In genomic region chr1:5980314-5981008, GRCh38 we compare ENCODE assay signal across 9 cellular contexts. TPM values are rescaled to one million over a fixed set of nuclear protein-coding genes. Genes with fewer than 3 reads are reported as not detected.
DNase-seq lines count a peak whose midpoint lies in the region; ATAC-seq and TF ChIP-seq lines count a peak whose summit lies in the region.
"Had no signal": no experiment of that assay in that cellular context is flagged by ENCODE, and none has a peak within 500 bp of the region (broad histone marks: within the 10 kb centered on the region; RNA-seq: fewer than 3 reads in every experiment).

No MANE protein-coding gene starts in this region.

- no peaks in the 10 kb centered on the region for H3K27me3 ChIP-seq in neural progenitor cell
- H3K27me3 ChIP-seq: upper lobe of left lung had no signal

- no peak overlapping the region for H3K27ac ChIP-seq in neural progenitor cell
- H3K27ac ChIP-seq: upper lobe of left lung had no signal

- H3K9me3 ChIP-seq in neural progenitor cell (ENCODE audit: low read depth), result no peaks in the 10 kb centered on the region
- H3K9me3 ChIP-seq: upper lobe of left lung had no signal

- H3K27me3 Mint-ChIP-seq in endothelial cell (ENCODE audit: unreplicated experiment) (peaks cover 10% of the 10 kb centered on the region), neural progenitor cell (ENCODE audit: insufficient read depth, low read depth) (peaks cover 3% of the 10 kb centered on the region)

- no peaks in the 10 kb centered on the region for H4K20me1 ChIP-seq in neural progenitor cell (ENCODE audit: low read depth)

- H3K4me2 ChIP-seq in neural progenitor cell, result peak overlapping the region; percentile 61

- peak overlapping the region; percentile 55 for H2AFZ ChIP-seq in neural progenitor cell (replicated peaks)

- ATAC-seq in GM18511 (IDR thresholded peaks at IDR 0.05; ENCODE audit: unreplicated experiment), result no peak
- ATAC-seq in GM21576 (IDR thresholded peaks at IDR 0.05; ENCODE audit: unreplicated experiment), result no peak
- ATAC-seq in HG03571 (IDR thresholded peaks at IDR 0.05; ENCODE audit: unreplicated experiment), result no peak

- no peak overlapping the region for H3K4me3 ChIP-seq in neural progenitor cell
- H3K4me3 ChIP-seq: upper lobe of left lung had no signal

- DNase-seq in Daoy (ENCODE audit: low read depth) (peak; percentile 59), NCI-H460 (ENCODE audit: extremely low read depth, low read depth) (peak; percentile 80), endothelial cell (ENCODE audit: low spot score) (peak; percentile 69), neural progenitor cell (ENCODE audit: low spot score) (peak; percentile 84)
- no peak for DNase-seq in effector CD4-positive, alpha-beta T cell
- DNase-seq: upper lobe of left lung had no signal

- no peaks in the 10 kb centered on the region for H3F3A ChIP-seq in neural progenitor cell (ENCODE audit: low read depth)

- H3K9ac ChIP-seq in neural progenitor cell, result no peak overlapping the region

- TF ChIP-seq CTCF in endothelial cell (IDR thresholded peaks at IDR 0.05; ENCODE audit: unreplicated experiment) (peak; percentile 28), neural progenitor cell (IDR thresholded peaks at IDR 0.05) (peak; percentile 56)

- peaks cover 9% of the 10 kb centered on the region for H3K4me1 ChIP-seq in neural progenitor cell

- H3K27ac Mint-ChIP-seq in endothelial cell (ENCODE audit: unreplicated experiment), result no peak overlapping the region
- peak overlapping the region; percentile 65 for H3K27ac Mint-ChIP-seq in neural progenitor cell

- H3K79me2 ChIP-seq in neural progenitor cell (ENCODE audit: low read depth), result no peaks in the 10 kb centered on the region

- H3K9me3 Mint-ChIP-seq in endothelial cell (ENCODE audit: unreplicated experiment), result no peaks in the 10 kb centered on the region
- H3K9me3 Mint-ChIP-seq in neural progenitor cell, result peaks cover 3% of the 10 kb centered on the region

- H3K4me1 Mint-ChIP-seq in endothelial cell (ENCODE audit: unreplicated experiment) (peaks cover 13% of the 10 kb centered on the region), neural progenitor cell (peaks cover 14% of the 10 kb centered on the region)

- H3K36me3 ChIP-seq in neural progenitor cell, result no peaks in the 10 kb centered on the region

- H3K36me3 Mint-ChIP-seq in endothelial cell (ENCODE audit: low read depth, unreplicated experiment) (peaks cover 18% of the 10 kb centered on the region), neural progenitor cell (peaks cover 14% of the 10 kb centered on the region)

- peak overlapping the region; percentile 7 for H3K4me3 Mint-ChIP-seq in endothelial cell (ENCODE audit: unreplicated experiment)
- H3K4me3 Mint-ChIP-seq in neural progenitor cell, result peak overlapping the region; percentile 62

RNA-seq across cellular contexts. Expression of gene NPHP4, which starts 11.8 kb away (rescaled TPM):
- total RNA-seq in Daoy (2014; rRNA removed; shearing (Covaris generic)), result 3.9 and 5.3 TPM in 2 replicates
- total RNA-seq in NCI-H460 (2014; rRNA removed; shearing (Covaris generic)), result 7.5 and 8.6 TPM in 2 replicates
- 39.2 and 55.8 TPM in 2 replicates for polyA plus RNA-seq in NCI-H460 (2014; cell fraction: nucleus; rRNA removed)
- 15.3 TPM for total RNA-seq in endothelial cell (ENCODE audit: unreplicated experiment)
- 8.9 and 13.0 TPM in 2 replicates for total RNA-seq in neural progenitor cell (ENCODE audit: low replicate concordance)
